In the genomic region with DNA sequence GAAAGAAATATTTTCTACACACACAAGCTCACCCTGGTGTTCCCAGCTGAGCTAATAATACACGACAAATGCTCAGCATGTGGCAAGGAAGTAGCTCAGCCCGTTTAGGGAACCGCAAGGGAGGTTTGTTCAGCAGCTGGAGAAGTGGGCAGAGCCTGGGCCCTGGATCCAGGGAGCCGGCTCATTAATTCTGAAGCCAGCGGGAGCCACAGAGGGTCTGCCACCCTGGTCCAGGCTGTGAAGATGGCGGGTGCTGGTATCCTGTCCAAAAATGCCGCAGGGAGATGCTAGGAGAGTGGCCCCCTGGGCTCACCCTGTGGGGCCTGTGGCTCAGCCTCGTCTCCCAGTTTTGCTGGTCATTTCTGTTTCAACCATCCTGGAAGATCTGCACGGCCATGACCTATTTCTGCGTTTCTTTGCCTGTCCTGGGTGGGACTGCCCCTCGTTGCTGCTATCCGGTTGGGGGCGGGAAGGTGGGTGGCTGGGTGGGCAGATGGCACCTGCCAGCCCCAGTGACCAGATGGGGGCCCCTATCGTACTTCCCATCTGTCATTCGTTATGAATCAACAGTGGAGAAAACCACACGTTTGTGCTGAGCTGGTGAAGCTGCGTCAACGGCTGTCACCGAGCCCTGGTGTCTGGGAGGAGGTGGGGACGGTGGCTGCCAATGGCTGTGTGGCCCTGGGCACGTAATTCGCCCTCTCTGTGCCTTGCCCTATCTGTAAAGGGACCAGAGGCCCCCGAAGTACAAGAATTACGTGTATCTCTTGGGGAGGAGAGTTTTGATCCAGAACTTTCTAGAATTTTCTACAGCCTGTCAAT, we compare ENCODE assay signal across 8 cellular contexts. TPM values are rescaled to one million over a fixed set of nuclear protein-coding genes. Genes with fewer than 3 reads are reported as not detected.
DNase-seq lines count a peak whose midpoint lies in the region; ATAC-seq and TF ChIP-seq lines count a peak whose summit lies in the region.

No MANE protein-coding gene starts in this region.

- H3K4me3 ChIP-seq in AG10803 (ENCODE audit: low read length): peak overlapping the region; percentile 12; the same call in 1 of the 2 replicates
- H3K4me3 ChIP-seq in suprapubic skin: peak overlapping the region; percentile 3

- H3K27me3 ChIP-seq in suprapubic skin: no peaks in the 10 kb centered on the region

- intact Hi-C loops in natural killer cell (cut with micrococcal nuclease): loop anchor here (5.0 kb wide), 1 partner anchor 44 kb away; the partner anchor contains the start of gene S1PR4

- H3K4me1 Mint-ChIP-seq in central memory CD8-positive, alpha-beta T cell: peaks cover 13% of the 10 kb centered on the region
- H3K4me1 Mint-ChIP-seq in natural killer cell: peaks cover 12 to 16% of the 10 kb centered on the region in 2 donors

- H3K36me3 Mint-ChIP-seq in central memory CD8-positive, alpha-beta T cell (ENCODE audit: insufficient read depth): peaks cover 2% of the 10 kb centered on the region
- no peaks in the 10 kb centered on the region for H3K36me3 Mint-ChIP-seq in natural killer cell

- H3K4me3 Mint-ChIP-seq in central memory CD8-positive, alpha-beta T cell: peak overlapping the region; percentile 25
- peak overlapping the region; percentile 74 for H3K4me3 Mint-ChIP-seq in natural killer cell

- TF ChIP-seq EP300 in suprapubic skin (IDR thresholded peaks at IDR 0.05): no peak

- no peaks in the 10 kb centered on the region for H3K9me3 ChIP-seq in suprapubic skin

- H3K27ac Mint-ChIP-seq in central memory CD8-positive, alpha-beta T cell (ENCODE audit: low read depth): peak overlapping the region; percentile 74
- peak overlapping the region; percentile 82 to 92 for H3K27ac Mint-ChIP-seq in natural killer cell

- WGBS in suprapubic skin: 39% methylated on average over 9 of the region's 24 CpGs

- ATAC-seq in central memory CD8-positive, alpha-beta T cell (replicated peaks; ENCODE audit: extremely low read depth, poor library complexity, severe bottlenecking): peak; percentile 98
- peak; percentile 92 to 95 (median 93) for ATAC-seq in natural killer cell
- ATAC-seq in HG02852 (IDR thresholded peaks at IDR 0.05; ENCODE audit: unreplicated experiment): no peak

- TF ChIP-seq CTCF in AG10803 (conservative IDR thresholded peaks at IDR 0.05; ENCODE audit: low read length) (no peak), natural killer cell (IDR thresholded peaks at IDR 0.05) (no peak), suprapubic skin (IDR thresholded peaks at IDR 0.05) (no peak)

- H3K4me1 ChIP-seq in suprapubic skin: peaks cover 24% of the 10 kb centered on the region

- H3K27ac ChIP-seq in suprapubic skin: peak overlapping the region; percentile 68

- no peaks in the 10 kb centered on the region for H3K9me3 Mint-ChIP-seq in central memory CD8-positive, alpha-beta T cell
- H3K9me3 Mint-ChIP-seq in natural killer cell: no peaks in the 10 kb centered on the region

- peaks cover 8% of the 10 kb centered on the region for H3K27me3 Mint-ChIP-seq in central memory CD8-positive, alpha-beta T cell
- H3K27me3 Mint-ChIP-seq in natural killer cell (ENCODE audit: low read depth in 2 of 2): peaks cover 5 to 8% of the 10 kb centered on the region in 2 donors

- H3K36me3 ChIP-seq in suprapubic skin: no peaks in the 10 kb centered on the region

- TF ChIP-seq POLR2A in suprapubic skin (IDR thresholded peaks at IDR 0.05): no peak

- DNase-seq in AG10803 (ENCODE audit: low read depth) (peak; percentile 82), GM19240 (ENCODE audit: insufficient read length, low spot score) (peak; percentile 63), NCI-H1092 treated with DMSO at 0.1 percent for 48 hours (lab: John Stamatoyannopoulos, UW) (peak; percentile 65), natural killer cell (peak; percentile 72), suprapubic skin (ENCODE audit: low spot score in 2 of 2) (peak in 1 of 2 donors; percentile 69)
- DNase-seq in activated CD4-positive, CD25-positive, alpha-beta regulatory T cell treated with anti-CD3 and anti-CD28 coated beads, Interleukin-2, amount 50 U/mL, for 16 hours (ENCODE audit: low read depth, low spot score): peak; percentile 28
- peak; percentile 62 to 83 for DNase-seq in central memory CD8-positive, alpha-beta T cell (ENCODE audit: low spot score in 2 of 2)

RNA-seq across cellular contexts. Expression of gene GNA15, which starts 2.7 kb away (rescaled TPM):
- total RNA-seq in natural killer cell: 10 to 100 TPM in 1 of 3 donors, 1 to 10 TPM in 2; 3.9 to 10.4 (median 8.4) TPM
- total RNA-seq in suprapubic skin: 100 to 1,000 TPM in 1 of 4 donors, 10 to 100 TPM in 3; 29.9 to 117 (median 85.0) TPM

RNA-seq across cellular contexts. Expression of gene GNA11, which starts 39.0 kb away (rescaled TPM):
- total RNA-seq in natural killer cell (under 1 TPM; 0.24 to 0.60 (median 0.29) TPM), suprapubic skin (10 to 100 TPM; 49.9 to 76.2 (median 57.1) TPM)

RNA-seq across cellular contexts. Expression of gene S1PR4, which starts 45.4 kb away (rescaled TPM):
- total RNA-seq in natural killer cell (10 to 100 TPM; 37.1 to 60.4 (median 51.7) TPM), suprapubic skin (1 to 10 TPM in 3 of 4 donors, under 1 TPM in 1; 0.42 to 2.5 (median 1.9) TPM)

RNA-seq across cellular contexts. Expression of gene NCLN, which starts 52.5 kb away (rescaled TPM):
- total RNA-seq in natural killer cell (10 to 100 TPM; 39.6 to 61.4 (median 49.0) TPM), suprapubic skin (10 to 100 TPM; 31.1 to 66.7 (median 35.0) TPM)

Comparison
In these comparisons a context has a peak if more than half of its experiments do, and no peak if none do; other contexts are left out.
1. RNA of gene GNA11, which starts 39.0 kb away (total RNA-seq): 49.9 to 76.2 TPM in suprapubic skin; 0.24 to 0.60 TPM in natural killer cell; every median in the first group is over 10 times any median in the second.
2. RNA of gene S1PR4, which starts 45.4 kb away (total RNA-seq): 37.1 to 60.4 TPM in natural killer cell; 0.42 to 2.5 TPM in suprapubic skin; every median in the first group is over 10 times any median in the second.